In genomic region chr2:224984641-224985040, GRCh38 we compare ENCODE assay signal across 1 cellular context.
A peak's percentile ranks its signal among the peaks of the same experiment; 100 is the strongest.
TF ChIP-seq lines count a peak whose summit lies in the region.

No MANE protein-coding gene starts in this region.

TF ChIP-seq in GM12878, 131 proteins besides CTCF, POLR2A, EP300 and RAD21 (continued from another document):
- TF ChIP-seq IRF5 (IDR thresholded peaks at IDR 0.05; ENCODE audit: borderline replicate concordance): no peak
- TF ChIP-seq TBL1XR1 (IDR thresholded peaks at IDR 0.05; ENCODE audit: low read depth, low read length): no peak
- no peak for TF ChIP-seq ZBTB4 (CRISPR knock-in tag; IDR thresholded peaks at IDR 0.05)
- TF ChIP-seq CHD2 (IDR thresholded peaks at IDR 0.05; ENCODE audit: borderline replicate concordance, low read depth, low read length): no peak
- no peak for TF ChIP-seq RELB (IDR thresholded peaks at IDR 0.05; ENCODE audit: low read depth)
- peak; percentile 14; the same call in 1 of the 2 replicates for TF ChIP-seq RUNX3 (IDR thresholded peaks at IDR 0.05; ENCODE audit: low read length)
- 0 out of 2 replicates have a peak, but pooled peaks have one; percentile 34 for TF ChIP-seq YY1 (IDR thresholded peaks at IDR 0.05; ENCODE audit: low read depth, low read length)
- TF ChIP-seq SKIL (IDR thresholded peaks at IDR 0.05; ENCODE audit: low read depth, poor library complexity, severe bottlenecking): no peak
- TF ChIP-seq BCLAF1 (IDR thresholded peaks at IDR 0.05): no peak
- no peak for TF ChIP-seq ZNF274 (IDR thresholded peaks at IDR 0.05; ENCODE audit: insufficient read depth, insufficient read length)
- no peak for TF ChIP-seq FOXK2 (IDR thresholded peaks at IDR 0.05)
- no peak for TF ChIP-seq REST (IDR thresholded peaks at IDR 0.05; ENCODE audit: low read depth, low read length)
